19 cellular contexts compared by ENCODE assay signal in genomic region chr3:182972387-182972786, GRCh38. TPM values are rescaled to one million over a fixed set of nuclear protein-coding genes. Genes with fewer than 3 reads are reported as not detected.
DNase-seq lines count a peak whose midpoint lies in the region; ATAC-seq and TF ChIP-seq lines count a peak whose summit lies in the region.
"Had no signal": no experiment of that assay in that cellular context is flagged by ENCODE, and none has a peak within 500 bp of the region (broad histone marks: within the 10 kb centered on the region; RNA-seq: fewer than 3 reads in every experiment).

No MANE protein-coding gene starts in this region.

- H3K9me3 ChIP-seq in CD8-positive, alpha-beta T cell (ENCODE audit: low read length), result no peaks in the 10 kb centered on the region
- H3K9me3 ChIP-seq in effector memory CD4-positive, alpha-beta T cell (ENCODE audit: control insufficient read depth, low read length), result no peaks in the 10 kb centered on the region
- no peaks in the 10 kb centered on the region for H3K9me3 ChIP-seq in WERI-Rb-1 (ENCODE audit: severe bottlenecking)

- H3K79me2 ChIP-seq in KMS-11 (ENCODE audit: insufficient read depth, low read depth), result peaks cover 98% of the 10 kb centered on the region

- no peak for ATAC-seq in CD8-positive, alpha-beta T cell
- ATAC-seq in WTC11, result no peak

- POLR2A ChIA-PET in CD8-positive, alpha-beta T cell (lab: Charles Lee), result no interaction called here
- POLR2A ChIA-PET in WTC11 (lab: Charles Lee), result no interaction called here

- no peak for DNase-seq in CD8-positive, alpha-beta T cell
- DNase-seq in WTC11 (ENCODE audit: low spot score), result no peak
- DNase-seq in effector memory CD4-positive, alpha-beta T cell, result no peak
- no peak for DNase-seq in WERI-Rb-1
- DNase-seq in NCI-H2227 (lab: John Stamatoyannopoulos, UW; ENCODE audit: unreplicated experiment), result no peak
- DNase-seq in Calu3, result no peak
- DNase-seq: AML-193; C1 segment of cervical spinal cord; CD8-positive, alpha-beta memory T cell; GF-D8; GOT3; NCI-H1105; NCI-H2029 treated with DMSO at 0.1 percent for 48 hours; NCI-H524 treated with DMSO at 0.1 percent for 48 hours; NCI-H82; Right ventricle myocardium superior had no signal

- intact Hi-C loops in CD8-positive, alpha-beta T cell (cut with DNase I, micrococcal nuclease), result loop anchor here in 1 of 2 experiments (5.0 kb wide), 1 partner anchor 1980 kb away; no protein-coding TSS in a partner anchor
- intact Hi-C loops in Calu3 (cut with micrococcal nuclease; ENCODE audit: unreplicated experiment), result no loop called here

- no peak overlapping the region for H3K4me3 Mint-ChIP-seq in CD8-positive, alpha-beta T cell
- H3K4me3 Mint-ChIP-seq in WTC11, result no peak overlapping the region
- H3K4me3 Mint-ChIP-seq in nephron, result no peak overlapping the region
- H3K4me3 Mint-ChIP-seq in Calu3 (ENCODE audit: low read depth, unreplicated experiment), result no peak overlapping the region
- H3K4me3 Mint-ChIP-seq: CD8-positive, alpha-beta memory T cell had no signal

- peak overlapping the region; percentile 2 for H3K27ac Mint-ChIP-seq in CD8-positive, alpha-beta T cell
- H3K27ac Mint-ChIP-seq in WTC11 (peak overlapping the region; percentile 64), nephron (peak overlapping the region in 2 of 3 experiments; percentile 37 to 95), Calu3 (ENCODE audit: unreplicated experiment) (no peak overlapping the region)

- H3K27ac ChIP-seq in CD8-positive, alpha-beta T cell (ENCODE audit: low read depth, low read length), result no peak overlapping the region
- H3K27ac ChIP-seq in KMS-11 (no peak overlapping the region), WERI-Rb-1 (no peak overlapping the region)
- no peak overlapping the region for H3K27ac ChIP-seq in effector memory CD4-positive, alpha-beta T cell (ENCODE audit: insufficient read depth, low read length, poor library complexity, severe bottlenecking)

- H3K4me1 Mint-ChIP-seq in CD8-positive, alpha-beta T cell (ENCODE audit: low read depth), result peaks cover 62% of the 10 kb centered on the region
- peaks cover 47% of the 10 kb centered on the region for H3K4me1 Mint-ChIP-seq in WTC11
- H3K4me1 Mint-ChIP-seq in nephron, result peaks cover 27% of the 10 kb centered on the region
- peaks cover 36% of the 10 kb centered on the region for H3K4me1 Mint-ChIP-seq in Calu3 (ENCODE audit: low read depth, unreplicated experiment)

- CTCF ChIA-PET in CD8-positive, alpha-beta T cell (lab: Charles Lee), result interaction anchor here (3.7 kb wide), 1 partner anchor 9 kb away, joined by 12 read pairs; no protein-coding TSS in a partner anchor
- CTCF ChIA-PET in WTC11 (lab: Charles Lee) (no interaction called here), Calu3 (lab: Charles Lee) (no interaction called here)

- H3K4me1 ChIP-seq in CD8-positive, alpha-beta T cell (ENCODE audit: insufficient read depth, low read length), result peaks cover 13% of the 10 kb centered on the region
- peaks cover 43% of the 10 kb centered on the region for H3K4me1 ChIP-seq in KMS-11 (ENCODE audit: low read depth, poor library complexity, severe bottlenecking)
- peaks cover 3% of the 10 kb centered on the region for H3K4me1 ChIP-seq in effector memory CD4-positive, alpha-beta T cell (ENCODE audit: control insufficient read depth, insufficient read depth, low read length, poor library complexity, severe bottlenecking)

- peaks cover 3% of the 10 kb centered on the region for H3K36me3 Mint-ChIP-seq in CD8-positive, alpha-beta T cell
- no peaks in the 10 kb centered on the region for H3K36me3 Mint-ChIP-seq in WTC11
- H3K36me3 Mint-ChIP-seq in nephron (ENCODE audit: low read depth), result no peaks in the 10 kb centered on the region
- H3K36me3 Mint-ChIP-seq in Calu3 (ENCODE audit: insufficient read depth, unreplicated experiment), result peaks cover 28% of the 10 kb centered on the region

- H3K9me3 Mint-ChIP-seq in CD8-positive, alpha-beta T cell, result no peaks in the 10 kb centered on the region
- H3K9me3 Mint-ChIP-seq in WTC11 (no peaks in the 10 kb centered on the region), nephron (no peaks in the 10 kb centered on the region), Calu3 (ENCODE audit: low read depth, unreplicated experiment) (no peaks in the 10 kb centered on the region)
- H3K9me3 Mint-ChIP-seq: CD8-positive, alpha-beta memory T cell had no signal

- no peak overlapping the region for H3K4me3 ChIP-seq in CD8-positive, alpha-beta T cell (ENCODE audit: low read depth, low read length)
- H3K4me3 ChIP-seq in KMS-11 (IDR thresholded peaks at IDR 0.05; ENCODE audit: insufficient read depth, low read depth, low read length) (no peak overlapping the region), WERI-Rb-1 (ENCODE audit: low read depth, low read length) (no peak overlapping the region)
- no peak overlapping the region for H3K4me3 ChIP-seq in effector memory CD4-positive, alpha-beta T cell (ENCODE audit: insufficient read depth, low read depth, low read length, poor library complexity, severe bottlenecking)
- H3K4me3 ChIP-seq: K562 had no signal

- BruUV-seq in Calu3 (replicated peaks; lab: Mats Ljungman, UMichigan), result no TSS peak

- no peaks in the 10 kb centered on the region for H3K27me3 Mint-ChIP-seq in CD8-positive, alpha-beta T cell (ENCODE audit: low read depth)
- no peaks in the 10 kb centered on the region for H3K27me3 Mint-ChIP-seq in WTC11 (ENCODE audit: low read depth)
- H3K27me3 Mint-ChIP-seq in nephron (ENCODE audit: low read depth), result no peaks in the 10 kb centered on the region
- no peaks in the 10 kb centered on the region for H3K27me3 Mint-ChIP-seq in Calu3 (ENCODE audit: unreplicated experiment)

- peaks cover 7% of the 10 kb centered on the region for H4K20me1 ChIP-seq in KMS-11 (ENCODE audit: insufficient read depth)

- no peak overlapping the region for H2AFZ ChIP-seq in KMS-11 (ENCODE audit: low read depth)

- no peaks in the 10 kb centered on the region for H3K36me3 ChIP-seq in CD8-positive, alpha-beta T cell (ENCODE audit: insufficient read depth, low read length)
- H3K36me3 ChIP-seq in KMS-11 (ENCODE audit: insufficient read depth) (no peaks in the 10 kb centered on the region), WERI-Rb-1 (no peaks in the 10 kb centered on the region)
- H3K36me3 ChIP-seq in effector memory CD4-positive, alpha-beta T cell (ENCODE audit: control insufficient read depth, insufficient read depth, low read length), result no peaks in the 10 kb centered on the region

- TF ChIP-seq CTCF in CD8-positive, alpha-beta T cell (IDR thresholded peaks at IDR 0.05), result no peak
- TF ChIP-seq CTCF in KMS-11 (conservative IDR thresholded peaks at IDR 0.05; ENCODE audit: low read depth, low read length), result no peak
- TF ChIP-seq CTCF in WTC11 (IDR thresholded peaks at IDR 0.05), result no peak
- no peak for TF ChIP-seq CTCF in nephron (IDR thresholded peaks at IDR 0.05; ENCODE audit: unreplicated experiment in 3 of 3)
- TF ChIP-seq CTCF in WERI-Rb-1 (IDR thresholded peaks at IDR 0.05; ENCODE audit: low read depth, low read length), result no peak
- TF ChIP-seq CTCF in Calu3 (IDR thresholded peaks at IDR 0.05; ENCODE audit: unreplicated experiment), result no peak

- H3K27me3 ChIP-seq in CD8-positive, alpha-beta T cell (ENCODE audit: insufficient read depth, low read length), result no peaks in the 10 kb centered on the region
- H3K27me3 ChIP-seq in KMS-11 (ENCODE audit: insufficient read depth, low read depth), result no peaks in the 10 kb centered on the region
- H3K27me3 ChIP-seq in effector memory CD4-positive, alpha-beta T cell (replicated peaks; ENCODE audit: control insufficient read depth, insufficient read depth, low read length, poor library complexity, severe bottlenecking), result no peaks in the 10 kb centered on the region
- no peaks in the 10 kb centered on the region for H3K27me3 ChIP-seq in WERI-Rb-1 (ENCODE audit: insufficient read depth, low read depth, severe bottlenecking)

- H3K9ac ChIP-seq in KMS-11, result no peak overlapping the region

- H3K4me2 ChIP-seq in KMS-11, result peak overlapping the region; percentile 33; the same call in 1 of the 2 replicates

TF ChIP-seq in WTC11, 78 proteins besides CTCF, POLR2A, EP300 and RAD21:
- TF ChIP-seq ZNF121 (CRISPR knock-in tag; IDR thresholded peaks at IDR 0.05) (peak; percentile 95), FOXK1 (CRISPR knock-in tag; IDR thresholded peaks at IDR 0.05) (no peak), FOXP1 (CRISPR knock-in tag; IDR thresholded peaks at IDR 0.05; ENCODE audit: borderline replicate concordance) (no peak), NFE2L1 (CRISPR knock-in tag; IDR thresholded peaks at IDR 0.05) (no peak)

RNA-seq across cellular contexts. Expression of gene DCUN1D1, which starts 8.0 kb away (rescaled TPM):
- 10 to 100 TPM; 45.3 to 50.4 TPM for total RNA-seq in CD8-positive, alpha-beta T cell
- 50.4 to 64.5 TPM (median 56.3 TPM) in 3 replicates for total RNA-seq in WTC11 (2021)
- total RNA-seq in Calu3 (2022), result 98.7 and 99.3 TPM in 2 replicates
